In genomic region chrX:40006025-40007017, GRCh38 we compare ENCODE assay signal across 8 cellular contexts.
DNase-seq lines count a peak whose midpoint lies in the region; ATAC-seq and TF ChIP-seq lines count a peak whose summit lies in the region.

No MANE protein-coding gene starts in this region.

- WGBS in iPS DF 6.9 (ENCODE audit: insufficient coverage, insufficient read length), result no CpG with 5 or more reads among the region's 68 CpGs

- H3K9me3 Mint-ChIP-seq in activated T-cell treated with anti-CD3 and anti-CD28 coated beads, Interleukin-2, amount 50 U/mL, for 72 hours, result no peaks in the 10 kb centered on the region

- TF ChIP-seq CTCF in OCI-LY7 (conservative IDR thresholded peaks at IDR 0.05; ENCODE audit: low read length), result no peak

- H4K20me1 ChIP-seq in OCI-LY7 (ENCODE audit: insufficient read depth, low read length), result no peaks in the 10 kb centered on the region

- H3K27ac Mint-ChIP-seq in activated T-cell treated with anti-CD3 and anti-CD28 coated beads, Interleukin-2, amount 50 U/mL, for 72 hours, result no peak overlapping the region

- ATAC-seq in activated T-cell treated with anti-CD3 and anti-CD28 coated beads, Interleukin-2, amount 50 U/mL, for 72 hours (replicated peaks in 1 of 2), result peak; percentile 69 to 73
- no peak for ATAC-seq in GM21529 (IDR thresholded peaks at IDR 0.05; ENCODE audit: unreplicated experiment)
- ATAC-seq in HG02571 (IDR thresholded peaks at IDR 0.05; ENCODE audit: unreplicated experiment), result no peak

- H3K9me2 ChIP-seq in OCI-LY7 (ENCODE audit: insufficient read depth, low read length), result no peaks in the 10 kb centered on the region

- peaks cover 0 to 6% of the 10 kb centered on the region in 2 donors for H3K36me3 Mint-ChIP-seq in activated T-cell treated with anti-CD3 and anti-CD28 coated beads, Interleukin-2, amount 50 U/mL, for 72 hours (ENCODE audit: insufficient read depth in 2 of 2)

- H3K27me3 Mint-ChIP-seq in activated T-cell treated with anti-CD3 and anti-CD28 coated beads, Interleukin-2, amount 50 U/mL, for 72 hours (ENCODE audit: low read depth), result peaks cover 59% of the 10 kb centered on the region

- CTCF ChIA-PET in OCI-LY7 (lab: Charles Lee; ENCODE audit: unreplicated experiment), result interaction anchor here (0.5 kb wide), 1 partner anchor 60 kb away, joined by 3 read pairs; no protein-coding TSS in a partner anchor

- POLR2A ChIA-PET in OCI-LY7 (lab: Charles Lee), result no interaction called here

- H3K4me3 Mint-ChIP-seq in activated T-cell treated with anti-CD3 and anti-CD28 coated beads, Interleukin-2, amount 50 U/mL, for 72 hours, result peak overlapping the region; percentile 65 to 78

- peak overlapping the region; percentile 46; the same call in 1 of the 2 replicates for H3K4me3 ChIP-seq in iPS DF 6.9 (ENCODE audit: low read length)
- no peak overlapping the region for H3K4me3 ChIP-seq in OCI-LY7 (ENCODE audit: low read depth, low read length, poor library complexity, severe bottlenecking)

- H3K36me3 ChIP-seq in iPS DF 6.9 (ENCODE audit: control insufficient read depth, insufficient read depth, low read length), result no peaks in the 10 kb centered on the region
- H3K36me3 ChIP-seq in OCI-LY7 (ENCODE audit: insufficient read depth, low read length), result no peaks in the 10 kb centered on the region

- peaks cover 33% of the 10 kb centered on the region for H3K4me1 Mint-ChIP-seq in activated T-cell treated with anti-CD3 and anti-CD28 coated beads, Interleukin-2, amount 50 U/mL, for 72 hours (ENCODE audit: low read depth)

- H3K9me3 ChIP-seq in iPS DF 6.9 (ENCODE audit: control insufficient read depth, insufficient read depth, low read length) (no peaks in the 10 kb centered on the region), OCI-LY7 (ENCODE audit: low read length) (no peaks in the 10 kb centered on the region)

- no peak overlapping the region for H2AFZ ChIP-seq in OCI-LY7 (ENCODE audit: low read length)

- no peak overlapping the region for H3K4me2 ChIP-seq in OCI-LY7 (ENCODE audit: low read length)

- intact Hi-C loops in OCI-LY7 (cut with micrococcal nuclease; ENCODE audit: unreplicated experiment), result no loop called here

- H3K27ac ChIP-seq in iPS DF 6.9 (ENCODE audit: low read length) (no peak overlapping the region), OCI-LY7 (ENCODE audit: low read depth, low read length, poor library complexity, severe bottlenecking) (no peak overlapping the region)

- H3K4me1 ChIP-seq in iPS DF 6.9 (ENCODE audit: control insufficient read depth, insufficient read depth, low read length) (peaks cover 6% of the 10 kb centered on the region), OCI-LY7 (ENCODE audit: insufficient read depth, low read length, poor library complexity, severe bottlenecking) (peaks cover 17% of the 10 kb centered on the region)

- peak; percentile 29 for DNase-seq in HT-29 (ENCODE audit: low spot score)
- DNase-seq in activated T-cell treated with anti-CD3 and anti-CD28 coated beads, Interleukin-2, amount 50 U/mL, for 72 hours, result peak; percentile 61 to 66
- DNase-seq in iPS DF 6.9 (ENCODE audit: low read depth, low spot score), result no peak
- DNase-seq in stimulated activated CD8-positive, alpha-beta memory T cell treated with anti-CD3 and anti-CD28 coated beads, Interleukin-4, amount 100 ng/mL, for 48 hours, result peak; percentile 52
- no peak for DNase-seq in iPS-NIHi7 (ENCODE audit: extremely low spot score)
- DNase-seq in OCI-LY7 (ENCODE audit: low spot score), result no peak

- H3K79me2 ChIP-seq in OCI-LY7 (ENCODE audit: insufficient read depth, low read depth, low read length), result no peaks in the 10 kb centered on the region

- BruUV-seq in OCI-LY7 (replicated peaks; lab: Mats Ljungman, UMichigan), result no TSS peak

- H3K27me3 ChIP-seq in iPS DF 6.9 (ENCODE audit: control insufficient read depth, insufficient read depth, low read length), result peaks cover 28% of the 10 kb centered on the region

Comparison
In these comparisons a context has a peak if more than half of its experiments do, and no peak if none do; other contexts are left out.
1. DNase-seq: peak in HT-29 (single experiment), activated T-cell treated with anti-CD3 and anti-CD28 coated beads, Interleukin-2, amount 50 U/mL, for 72 hours (2 of 2) and stimulated activated CD8-positive, alpha-beta memory T cell treated with anti-CD3 and anti-CD28 coated beads, Interleukin-4, amount 100 ng/mL, for 48 hours (single experiment); none in iPS DF 6.9 (single experiment), iPS-NIHi7 (single experiment) and OCI-LY7 (single experiment).
2. ATAC-seq: peak in activated T-cell treated with anti-CD3 and anti-CD28 coated beads, Interleukin-2, amount 50 U/mL, for 72 hours (2 of 2); none in GM21529 (single experiment) and HG02571 (single experiment).